9 cellular contexts compared by ENCODE assay signal in genomic region chr10:689433-690226, GRCh38. TPM values are rescaled to one million over a fixed set of nuclear protein-coding genes. Genes with fewer than 3 reads are reported as not detected.
A peak's percentile ranks its signal among the peaks of the same experiment; 100 is the strongest.
DNase-seq lines count a peak whose midpoint lies in the region; ATAC-seq and TF ChIP-seq lines count a peak whose summit lies in the region.
"Had no signal": no experiment of that assay in that cellular context is flagged by ENCODE, and none has a peak within 500 bp of the region (broad histone marks: within the 10 kb centered on the region; RNA-seq: fewer than 3 reads in every experiment).

Gene DIP2C (minus strand): TSS chr10:689668. CDS start chr10:689578, 90 bp downstream.

- peak within 1 kb of the TSS; percentile 69 for H3K4me3 ChIP-seq in parathyroid adenoma (ENCODE audit: low read depth, low read length)
- H3K4me3 ChIP-seq: PC-9 had no signal

- H3K27ac ChIP-seq in angular gyrus (ENCODE audit: low read depth, low read length) = peak within 1 kb of the TSS; percentile 97
- H3K27ac ChIP-seq in parathyroid adenoma = peak within 1 kb of the TSS; percentile 64
- H3K27ac ChIP-seq: PC-9 had no signal

- H3K27me3 Mint-ChIP-seq in Calu3 (ENCODE audit: unreplicated experiment) = no peaks in the 10 kb centered on the region

- peaks cover 2% of the 10 kb centered on the region for H3K4me1 ChIP-seq in parathyroid adenoma

- no peaks in the 10 kb centered on the region for H3K36me3 ChIP-seq in parathyroid adenoma (ENCODE audit: control insufficient read depth, insufficient read depth, low read length)

- ATAC-seq in left ventricle myocardium superior = peak; percentile 86
- ATAC-seq in HG03175 (IDR thresholded peaks at IDR 0.05; ENCODE audit: unreplicated experiment) = no peak

- peaks cover 4% of the 10 kb centered on the region for H3K79me2 ChIP-seq in parathyroid adenoma

- CTCF ChIA-PET in Calu3 (lab: Charles Lee) = interaction anchor here (0.7 kb wide), 1 partner anchor 297 kb away, joined by 3 read pairs; no protein-coding TSS in a partner anchor

- no peaks in the 10 kb centered on the region for H3K9me3 Mint-ChIP-seq in Calu3 (ENCODE audit: low read depth, unreplicated experiment)

- H3K4me1 Mint-ChIP-seq in Calu3 (ENCODE audit: low read depth, unreplicated experiment) = peaks cover 22% of the 10 kb centered on the region

- H2AFZ ChIP-seq in parathyroid adenoma = peak within 1 kb of the TSS; percentile 97
- H2AFZ ChIP-seq: PC-9 had no signal

- peak; percentile 77 for DNase-seq in Calu3
- DNase-seq in M059J (ENCODE audit: low read depth) = peak; percentile 46
- DNase-seq in left ventricle myocardium superior = peak; percentile 90
- DNase-seq in activated gamma-delta T cell (lab: John Stamatoyannopoulos, UW) = no peak
- no peak for DNase-seq in NCI-H2029 (lab: John Stamatoyannopoulos, UW)

- BruUV-seq in Calu3 (replicated peaks; lab: Mats Ljungman, UMichigan) = no TSS peak

- peaks cover 31% of the 10 kb centered on the region for H3K36me3 Mint-ChIP-seq in Calu3 (ENCODE audit: insufficient read depth, unreplicated experiment)

- intact Hi-C loops in Calu3 (cut with micrococcal nuclease; ENCODE audit: unreplicated experiment) = loop anchor here (5.0 kb wide), 1 partner anchor 93 kb away; no protein-coding TSS in a partner anchor
- intact Hi-C loops in left ventricle myocardium superior (cut with micrococcal nuclease) = no loop called here

- H3K4me2 ChIP-seq in parathyroid adenoma (ENCODE audit: low read length) = peak within 1 kb of the TSS; percentile 95
- H3K4me2 ChIP-seq: PC-9 had no signal

- no peak within 1 kb of the TSS for H3K9ac ChIP-seq in parathyroid adenoma

- H3K4me3 Mint-ChIP-seq in Calu3 (ENCODE audit: low read depth, unreplicated experiment) = peak within 1 kb of the TSS; percentile 78

- TF ChIP-seq CTCF in Calu3 (IDR thresholded peaks at IDR 0.05; ENCODE audit: unreplicated experiment) (no peak), parathyroid adenoma (IDR thresholded peaks at IDR 0.05) (no peak)

- H3K27ac Mint-ChIP-seq in Calu3 (ENCODE audit: unreplicated experiment) = peak within 1 kb of the TSS; percentile 81

- no peaks in the 10 kb centered on the region for H3K9me3 ChIP-seq in parathyroid adenoma (ENCODE audit: control insufficient read depth, low read length)

- H3K27me3 ChIP-seq in parathyroid adenoma (ENCODE audit: control insufficient read depth, insufficient read depth, low read length) = no peaks in the 10 kb centered on the region

RNA-seq across cellular contexts. Expression of gene DIP2C, which starts in this region (rescaled TPM):
- total RNA-seq in Calu3 (2022) (11.0 and 13.2 TPM in 2 replicates), left ventricle myocardium superior (32.6 TPM)
- 3.4 and 4.6 TPM in 2 replicates for total RNA-seq in M059J (2014; rRNA removed; shearing (Covaris generic))

Comparison
In these comparisons a context has a peak if more than half of its experiments do, and no peak if none do; other contexts are left out.
1. DNase-seq: peak in Calu3 (single experiment), M059J (single experiment) and left ventricle myocardium superior (single experiment); none in activated gamma-delta T cell (single experiment) and NCI-H2029 (single experiment).